Comparison of ENCODE assay signal across 1 cellular context in genomic region chr2:241006412-241006811, GRCh38.
TF ChIP-seq lines count a peak whose summit lies in the region.

No MANE protein-coding gene starts in this region.

TF ChIP-seq in HCT116, 20 proteins besides CTCF, POLR2A, EP300 and RAD21 (continued from another document):
- no peak for TF ChIP-seq EZH2phosphoT487 (IDR thresholded peaks at IDR 0.05; ENCODE audit: borderline replicate concordance)
- TF ChIP-seq JUND (IDR thresholded peaks at IDR 0.05) = no peak
- TF ChIP-seq, protein P1, sequence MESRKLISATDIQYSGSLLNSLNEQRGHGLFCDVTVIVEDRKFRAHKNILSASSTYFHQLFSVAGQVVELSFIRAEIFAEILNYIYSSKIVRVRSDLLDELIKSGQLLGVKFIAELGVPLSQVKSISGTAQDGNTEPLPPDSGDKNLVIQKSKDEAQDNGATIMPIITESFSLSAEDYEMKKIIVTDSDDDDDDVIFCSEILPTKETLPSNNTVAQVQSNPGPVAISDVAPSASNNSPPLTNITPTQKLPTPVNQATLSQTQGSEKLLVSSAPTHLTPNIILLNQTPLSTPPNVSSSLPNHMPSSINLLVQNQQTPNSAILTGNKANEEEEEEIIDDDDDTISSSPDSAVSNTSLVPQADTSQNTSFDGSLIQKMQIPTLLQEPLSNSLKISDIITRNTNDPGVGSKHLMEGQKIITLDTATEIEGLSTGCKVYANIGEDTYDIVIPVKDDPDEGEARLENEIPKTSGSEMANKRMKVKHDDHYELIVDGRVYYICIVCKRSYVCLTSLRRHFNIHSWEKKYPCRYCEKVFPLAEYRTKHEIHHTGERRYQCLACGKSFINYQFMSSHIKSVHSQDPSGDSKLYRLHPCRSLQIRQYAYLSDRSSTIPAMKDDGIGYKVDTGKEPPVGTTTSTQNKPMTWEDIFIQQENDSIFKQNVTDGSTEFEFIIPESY (IDR thresholded peaks at IDR 0.05; ENCODE audit: extremely low read depth, insufficient replicate concordance, low read length) = no peak
- TF ChIP-seq SRF (IDR thresholded peaks at IDR 0.05; ENCODE audit: low read depth) = no peak
- TF ChIP-seq SIN3A (IDR thresholded peaks at IDR 0.05; ENCODE audit: low read depth) = no peak
- no peak for TF ChIP-seq POLR2AphosphoS5 (IDR thresholded peaks at IDR 0.05; ENCODE audit: low read depth, low read length)
- TF ChIP-seq ELF1 (IDR thresholded peaks at IDR 0.05; ENCODE audit: borderline replicate concordance, low read depth) = no peak
- no peak for TF ChIP-seq CEBPB (IDR thresholded peaks at IDR 0.05; ENCODE audit: low read depth)
- TF ChIP-seq, protein P2, sequence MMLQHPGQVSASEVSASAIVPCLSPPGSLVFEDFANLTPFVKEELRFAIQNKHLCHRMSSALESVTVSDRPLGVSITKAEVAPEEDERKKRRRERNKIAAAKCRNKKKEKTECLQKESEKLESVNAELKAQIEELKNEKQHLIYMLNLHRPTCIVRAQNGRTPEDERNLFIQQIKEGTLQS (IDR thresholded peaks at IDR 0.05) = no peak
- no peak for TF ChIP-seq SP1 (IDR thresholded peaks at IDR 0.05; ENCODE audit: low read depth)
TF ChIP-seq in HCT116: peak in this region for 0.
